ENCODE assay signal across 27 cellular contexts in the genomic region with DNA sequence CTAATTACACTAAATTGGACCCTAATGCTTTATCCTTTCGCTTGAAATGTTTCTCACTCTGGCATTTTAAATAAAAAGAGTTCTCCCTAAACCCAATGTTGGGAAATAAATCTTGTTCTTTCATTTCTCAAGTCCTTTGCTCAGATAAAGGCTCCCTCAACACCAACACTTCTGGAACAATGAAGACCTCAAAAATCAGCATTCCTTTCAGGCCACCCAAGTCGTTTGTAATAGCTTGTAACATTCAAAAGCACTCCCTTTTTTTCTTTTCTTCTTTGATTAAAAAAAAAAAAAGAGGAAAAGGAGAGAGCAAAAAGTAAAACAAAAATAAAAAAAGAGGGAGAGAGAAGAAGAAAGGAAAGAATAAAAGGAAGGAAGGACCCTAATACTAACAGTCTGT. TPM values are rescaled to one million over a fixed set of nuclear protein-coding genes. Genes with fewer than 3 reads are reported as not detected.
DNase-seq lines count a peak whose midpoint lies in the region; ATAC-seq, FAIRE-seq and TF ChIP-seq lines count a peak whose summit lies in the region.
"Had no signal": no experiment of that assay in that cellular context is flagged by ENCODE, and none has a peak within 500 bp of the region (broad histone marks: within the 10 kb centered on the region; RNA-seq: fewer than 3 reads in every experiment).

No MANE protein-coding gene starts in this region.

- H3K4me3 ChIP-seq in MM.1S (ENCODE audit: low read length) = no peak overlapping the region
- H3K4me3 ChIP-seq: GM12878 had no signal

- no peak for ATAC-seq in activated CD4-positive, alpha-beta T cell treated with anti-CD3 and anti-CD28 coated beads for 36 hours
- ATAC-seq in stimulated activated effector memory CD8-positive, alpha-beta T cell treated with anti-CD3 and anti-CD28 coated beads, Interleukin-12 subunit alpha, Interleukin-12 subunit beta, amount 100 ng/mL, for 72 hours = no peak
- ATAC-seq: GM12878, HepG2, PC-3 had no signal

- no peak overlapping the region for H2AFZ ChIP-seq in MM.1S (ENCODE audit: low read length)

- no peak for TF ChIP-seq CTCF in MM.1S (IDR thresholded peaks at IDR 0.05; ENCODE audit: low read length)

- no peak for DNase-seq in activated CD4-positive, alpha-beta T cell treated with anti-CD3 and anti-CD28 coated beads for 36 hours
- DNase-seq in activated CD4-positive, alpha-beta T cell treated with anti-CD3 and anti-CD28 coated beads, Interleukin-2, amount 10 ng/mL, durations not matched to agents 7 days and 5 days = no peak
- no peak for DNase-seq in MM.1S
- DNase-seq in stimulated activated effector memory CD8-positive, alpha-beta T cell treated with anti-CD3 and anti-CD28 coated beads, Interleukin-12 subunit alpha, Interleukin-12 subunit beta, amount 100 ng/mL, for 72 hours (ENCODE audit: low spot score in 2 of 2) = no peak
- DNase-seq in NAMALWA (ENCODE audit: low spot score) = no peak
- DNase-seq in NCI-H187 treated with DMSO at 0.1 percent for 48 hours (lab: John Stamatoyannopoulos, UW) = no peak
- DNase-seq in D341Med (ENCODE audit: low spot score) = no peak
- DNase-seq: DMS53; H7; Karpas-422; MV-4-11; NCI-H1105 treated with DMSO at 0.1 percent for 48 hours; NCI-H146; NCI-H2029; NCI-H446 treated with DMSO at 0.1 percent for 48 hours; NCI-H526; NCI-H82; NK-92 treated with Interleukin-12 subunit alpha and Interleukin-12 subunit beta, amount 100 ng/mL, for 24 hours; PC-3 had no signal

- H3K27me3 Mint-ChIP-seq in activated CD4-positive, alpha-beta T cell treated with anti-CD3 and anti-CD28 coated beads for 36 hours = no peaks in the 10 kb centered on the region
- H3K27me3 Mint-ChIP-seq in activated CD4-positive, alpha-beta T cell treated with anti-CD3 and anti-CD28 coated beads, Interleukin-2, amount 10 ng/mL, durations not matched to agents 7 days and 5 days = no peaks in the 10 kb centered on the region

- H3K36me3 ChIP-seq in MM.1S (replicated peaks; ENCODE audit: insufficient read depth, low read length) = no peaks in the 10 kb centered on the region

- H3K4me3 Mint-ChIP-seq in activated CD4-positive, alpha-beta T cell treated with anti-CD3 and anti-CD28 coated beads for 36 hours = no peak overlapping the region
- H3K4me3 Mint-ChIP-seq in activated CD4-positive, alpha-beta T cell treated with anti-CD3 and anti-CD28 coated beads, Interleukin-2, amount 10 ng/mL, durations not matched to agents 7 days and 5 days = no peak overlapping the region
- no peak overlapping the region for H3K4me3 Mint-ChIP-seq in stimulated activated effector memory CD8-positive, alpha-beta T cell treated with anti-CD3 and anti-CD28 coated beads, Interleukin-12 subunit alpha, Interleukin-12 subunit beta, amount 100 ng/mL, for 72 hours

- no peaks in the 10 kb centered on the region for H3K27me3 ChIP-seq in MM.1S (replicated peaks; ENCODE audit: insufficient read depth, low read length)

- no peaks in the 10 kb centered on the region for H3K9me3 Mint-ChIP-seq in activated CD4-positive, alpha-beta T cell treated with anti-CD3 and anti-CD28 coated beads for 36 hours (ENCODE audit: low read depth)
- peaks cover 2% of the 10 kb centered on the region for H3K9me3 Mint-ChIP-seq in activated CD4-positive, alpha-beta T cell treated with anti-CD3 and anti-CD28 coated beads, Interleukin-2, amount 10 ng/mL, durations not matched to agents 7 days and 5 days
- H3K9me3 Mint-ChIP-seq in stimulated activated effector memory CD8-positive, alpha-beta T cell treated with anti-CD3 and anti-CD28 coated beads, Interleukin-12 subunit alpha, Interleukin-12 subunit beta, amount 100 ng/mL, for 72 hours = no peaks in the 10 kb centered on the region

- H3K9me3 ChIP-seq in MM.1S (replicated peaks; ENCODE audit: insufficient read depth, low read length) = no peaks in the 10 kb centered on the region

- no peak overlapping the region for H3K9ac ChIP-seq in MM.1S (ENCODE audit: low read length)

- POLR2A ChIA-PET in activated CD4-positive, alpha-beta T cell treated with anti-CD3 and anti-CD28 coated beads for 36 hours (lab: Charles Lee) = no interaction called here
- POLR2A ChIA-PET in activated CD4-positive, alpha-beta T cell treated with anti-CD3 and anti-CD28 coated beads, Interleukin-2, amount 10 ng/mL, durations not matched to agents 7 days and 5 days (lab: Charles Lee) = no interaction called here

- H3K4me1 ChIP-seq in MM.1S (ENCODE audit: low read length) = 0 out of 2 replicates have a peak, but pooled peaks cover 3% of the 10 kb centered on the region

- peak overlapping the region; percentile 21 for H3K4me2 ChIP-seq in MM.1S (ENCODE audit: low read depth, low read length)

- H3K36me3 Mint-ChIP-seq in activated CD4-positive, alpha-beta T cell treated with anti-CD3 and anti-CD28 coated beads for 36 hours (ENCODE audit: low read depth) = peaks cover 26% of the 10 kb centered on the region
- peaks cover 70% of the 10 kb centered on the region for H3K36me3 Mint-ChIP-seq in activated CD4-positive, alpha-beta T cell treated with anti-CD3 and anti-CD28 coated beads, Interleukin-2, amount 10 ng/mL, durations not matched to agents 7 days and 5 days (ENCODE audit: low read depth)
- peaks cover 7% of the 10 kb centered on the region for H3K36me3 Mint-ChIP-seq in stimulated activated effector memory CD8-positive, alpha-beta T cell treated with anti-CD3 and anti-CD28 coated beads, Interleukin-12 subunit alpha, Interleukin-12 subunit beta, amount 100 ng/mL, for 72 hours

- no peak overlapping the region for H3K27ac ChIP-seq in MM.1S (ENCODE audit: low read length)
- H3K27ac ChIP-seq: 22Rv1 had no signal

- no peaks in the 10 kb centered on the region for H3K9me2 ChIP-seq in MM.1S (replicated peaks; ENCODE audit: insufficient read depth, low read length)

- peaks cover 18% of the 10 kb centered on the region for H3K4me1 Mint-ChIP-seq in activated CD4-positive, alpha-beta T cell treated with anti-CD3 and anti-CD28 coated beads for 36 hours
- H3K4me1 Mint-ChIP-seq in activated CD4-positive, alpha-beta T cell treated with anti-CD3 and anti-CD28 coated beads, Interleukin-2, amount 10 ng/mL, durations not matched to agents 7 days and 5 days = peaks cover 10% of the 10 kb centered on the region
- no peaks in the 10 kb centered on the region for H3K4me1 Mint-ChIP-seq in stimulated activated effector memory CD8-positive, alpha-beta T cell treated with anti-CD3 and anti-CD28 coated beads, Interleukin-12 subunit alpha, Interleukin-12 subunit beta, amount 100 ng/mL, for 72 hours

- intact Hi-C loops in activated CD4-positive, alpha-beta T cell treated with anti-CD3 and anti-CD28 coated beads for 36 hours (cut with DNase I, micrococcal nuclease) = no loop called here

- CTCF ChIA-PET in activated CD4-positive, alpha-beta T cell treated with anti-CD3 and anti-CD28 coated beads for 36 hours (lab: Charles Lee) = interaction anchor here (0.5 kb wide), 1 partner anchor 30 kb away, joined by 3 read pairs; no protein-coding TSS in a partner anchor
- CTCF ChIA-PET in activated CD4-positive, alpha-beta T cell treated with anti-CD3 and anti-CD28 coated beads, Interleukin-2, amount 10 ng/mL, durations not matched to agents 7 days and 5 days (lab: Charles Lee) = interaction anchor here (0.6 to 1.2 kb wide), 2 partner anchors 10 to 158 kb away, joined by 3 to 4 read pairs; no protein-coding TSS in a partner anchor

- peak overlapping the region; percentile 56 for H3K27ac Mint-ChIP-seq in activated CD4-positive, alpha-beta T cell treated with anti-CD3 and anti-CD28 coated beads for 36 hours
- H3K27ac Mint-ChIP-seq in activated CD4-positive, alpha-beta T cell treated with anti-CD3 and anti-CD28 coated beads, Interleukin-2, amount 10 ng/mL, durations not matched to agents 7 days and 5 days = no peak overlapping the region
- H3K27ac Mint-ChIP-seq in stimulated activated effector memory CD8-positive, alpha-beta T cell treated with anti-CD3 and anti-CD28 coated beads, Interleukin-12 subunit alpha, Interleukin-12 subunit beta, amount 100 ng/mL, for 72 hours = peak overlapping the region; percentile 48

- H3K79me2 ChIP-seq in MM.1S (ENCODE audit: low read length) = no peaks in the 10 kb centered on the region

- FAIRE-seq in endometrium (lab: Jason Lieb, UNC) = peak; percentile 98
- FAIRE-seq: D721Med, G401.6, GM12878, HepG2 had no signal

- no peaks in the 10 kb centered on the region for H3F3A ChIP-seq in MM.1S (ENCODE audit: insufficient read depth, low read length)

- no peaks in the 10 kb centered on the region for H4K20me1 ChIP-seq in MM.1S (ENCODE audit: insufficient read depth, low read length)

RNA-seq across cellular contexts. Expression of gene FOXJ1, which starts 23.3 kb away (rescaled TPM):
- under 1 TPM; 0.47 to 0.53 TPM for total RNA-seq in activated CD4-positive, alpha-beta T cell treated with anti-CD3 and anti-CD28 coated beads for 36 hours
- under 1 TPM; 0.20 to 0.48 TPM for total RNA-seq in activated CD4-positive, alpha-beta T cell treated with anti-CD3 and anti-CD28 coated beads, Interleukin-2, amount 10 ng/mL, durations not matched to agents 7 days and 5 days
- total RNA-seq: GM12878, M059J, SK-MEL-5 had no signal
